8 cellular contexts compared by ENCODE assay signal in genomic region chr1:226643167-226643566, GRCh38.
DNase-seq lines count a peak whose midpoint lies in the region; ATAC-seq and TF ChIP-seq lines count a peak whose summit lies in the region.

No MANE protein-coding gene starts in this region.

- no peaks in the 10 kb centered on the region for H3K9me3 ChIP-seq in SJSA1 (replicated peaks)
- no peaks in the 10 kb centered on the region for H3K9me3 ChIP-seq in muscle layer of colon (ENCODE audit: low read length)
- H3K9me3 ChIP-seq in vagina, result no peaks in the 10 kb centered on the region

- H3K4me1 ChIP-seq in SJSA1 (replicated peaks) (peaks cover 42% of the 10 kb centered on the region), muscle layer of colon (ENCODE audit: insufficient read depth, low read length) (peaks cover 64% of the 10 kb centered on the region), vagina (peaks cover 27% of the 10 kb centered on the region)

- H3K4me1 Mint-ChIP-seq in activated naive CD8-positive, alpha-beta T cell treated with anti-CD3 and anti-CD28 coated beads, Interleukin-2, amount 50 U/mL, for 24 hours, result peaks cover 63% of the 10 kb centered on the region

- ATAC-seq in GM19035 (IDR thresholded peaks at IDR 0.05; ENCODE audit: unreplicated experiment) (peak; percentile 73), HG03066 (IDR thresholded peaks at IDR 0.05; ENCODE audit: low read depth, unreplicated experiment) (peak; percentile 56)
- ATAC-seq in activated naive CD8-positive, alpha-beta T cell treated with anti-CD3 and anti-CD28 coated beads, Interleukin-2, amount 50 U/mL, for 24 hours, result peak; percentile 94

- H3K27ac ChIP-seq in SJSA1 (no peak overlapping the region), muscle layer of colon (ENCODE audit: low read depth, low read length) (peak overlapping the region; percentile 10), substantia nigra (ENCODE audit: low read depth, low read length, poor library complexity, severe bottlenecking) (peak overlapping the region; percentile 54), vagina (no peak overlapping the region)

- intact Hi-C loops in vagina (cut with DNase I), result no loop called here

- peak overlapping the region; percentile 81 for H3K27ac Mint-ChIP-seq in activated naive CD8-positive, alpha-beta T cell treated with anti-CD3 and anti-CD28 coated beads, Interleukin-2, amount 50 U/mL, for 24 hours

- DNase-seq in SJSA1 (ENCODE audit: low read depth in 1 of 2, low spot score in 2 of 2), result peak; percentile 64 to 69
- DNase-seq in activated naive CD8-positive, alpha-beta T cell treated with anti-CD3 and anti-CD28 coated beads, Interleukin-2, amount 50 U/mL, for 24 hours, result peak; percentile 71
- DNase-seq in substantia nigra (lab: John Stamatoyannopoulos, UW), result peak in 4 of 49 donors; percentile 39 to 62 (median 45)
- no peak for DNase-seq in vagina (ENCODE audit: extremely low spot score in 2 of 2)
- no peak for DNase-seq in ecto neural progenitor cell (ENCODE audit: low spot score)

- no peak overlapping the region for H3K4me3 ChIP-seq in SJSA1
- H3K4me3 ChIP-seq in muscle layer of colon (ENCODE audit: low read depth in 1 of 2, low read length in 2 of 2), result no peak overlapping the region
- H3K4me3 ChIP-seq in vagina, result no peak overlapping the region

- H3K36me3 ChIP-seq in SJSA1 (peaks cover 8% of the 10 kb centered on the region), muscle layer of colon (ENCODE audit: insufficient read depth, low read length) (peaks cover 53% of the 10 kb centered on the region), vagina (peaks cover 0 to 55% of the 10 kb centered on the region in 2 donors)

- no peak overlapping the region for H3K9ac ChIP-seq in muscle layer of colon (ENCODE audit: low read length)

- H3K36me3 Mint-ChIP-seq in activated naive CD8-positive, alpha-beta T cell treated with anti-CD3 and anti-CD28 coated beads, Interleukin-2, amount 50 U/mL, for 24 hours (ENCODE audit: low read depth), result peaks cover 29% of the 10 kb centered on the region

- TF ChIP-seq POLR2A in vagina (IDR thresholded peaks at IDR 0.05), result no peak

- TF ChIP-seq CTCF in vagina (IDR thresholded peaks at IDR 0.05), result no peak

- no peaks in the 10 kb centered on the region for H3K27me3 Mint-ChIP-seq in activated naive CD8-positive, alpha-beta T cell treated with anti-CD3 and anti-CD28 coated beads, Interleukin-2, amount 50 U/mL, for 24 hours

- H3K9me3 Mint-ChIP-seq in activated naive CD8-positive, alpha-beta T cell treated with anti-CD3 and anti-CD28 coated beads, Interleukin-2, amount 50 U/mL, for 24 hours, result no peaks in the 10 kb centered on the region

- peak overlapping the region; percentile 64 for H3K4me3 Mint-ChIP-seq in activated naive CD8-positive, alpha-beta T cell treated with anti-CD3 and anti-CD28 coated beads, Interleukin-2, amount 50 U/mL, for 24 hours

- H3K27me3 ChIP-seq in SJSA1 (replicated peaks) (no peaks in the 10 kb centered on the region), muscle layer of colon (ENCODE audit: control insufficient read depth in 1 of 2, insufficient read depth in 2 of 2, low read length in 2 of 2) (no peaks in the 10 kb centered on the region), vagina (no peaks in the 10 kb centered on the region)

Comparison
In these comparisons a context has a peak if more than half of its experiments do, and no peak if none do; other contexts are left out.
1. DNase-seq: peak in SJSA1 (2 of 2) and activated naive CD8-positive, alpha-beta T cell treated with anti-CD3 and anti-CD28 coated beads, Interleukin-2, amount 50 U/mL, for 24 hours (single experiment); none in vagina (0 of 2) and ecto neural progenitor cell (single experiment).
2. H3K27ac ChIP-seq: peak in muscle layer of colon (single experiment) and substantia nigra (single experiment); none in SJSA1 (single experiment) and vagina (single experiment).
3. Peak in every context shown above with its lines, with median percentiles within 50 percentile points of each other: ATAC-seq.